8 cellular contexts compared by ENCODE assay signal in the genomic region with DNA sequence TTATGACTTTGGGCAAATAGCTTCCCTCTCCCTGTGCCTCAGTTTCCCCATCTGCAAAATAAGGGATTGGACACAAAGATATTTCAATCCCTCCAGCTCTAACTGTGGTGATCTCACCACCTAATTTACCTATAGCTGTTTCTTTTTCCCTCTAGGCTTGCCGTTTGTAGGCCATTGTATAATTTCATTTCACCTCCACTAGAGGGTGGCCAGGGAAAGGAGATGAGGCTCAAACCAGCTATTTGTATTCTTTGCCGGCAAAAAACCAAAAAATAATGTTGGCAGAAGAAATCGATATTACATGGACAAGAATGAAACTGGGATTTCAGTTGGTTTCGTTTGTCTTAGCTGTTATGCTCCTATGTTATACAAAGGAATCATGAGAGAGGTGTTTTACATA. TPM values are rescaled to one million over a fixed set of nuclear protein-coding genes. Genes with fewer than 3 reads are reported as not detected.
DNase-seq lines count a peak whose midpoint lies in the region; ATAC-seq and TF ChIP-seq lines count a peak whose summit lies in the region.

No MANE protein-coding gene starts in this region.

- H2BK120ac ChIP-seq in mesendoderm (ENCODE audit: low read depth, low read length) = no peak overlapping the region

- no peaks in the 10 kb centered on the region for H3K27me3 ChIP-seq in mesendoderm (ENCODE audit: insufficient read depth, low read length, poor library complexity)

- no peak overlapping the region for H3K4me2 ChIP-seq in mesendoderm (ENCODE audit: low read length)

- ATAC-seq in left colon (no peak), GM18517 (IDR thresholded peaks at IDR 0.05; ENCODE audit: unreplicated experiment) (no peak)

- no peak overlapping the region for H4K5ac ChIP-seq in mesendoderm (ENCODE audit: low read length)

- H3K23ac ChIP-seq in mesendoderm (ENCODE audit: low read length) = no peak overlapping the region

- no peaks in the 10 kb centered on the region for H3K79me2 ChIP-seq in mesendoderm (ENCODE audit: control insufficient read depth, insufficient read depth, low read length)

- H3K4me3 ChIP-seq in AG04449 (ENCODE audit: low read depth, low read length) (no peak overlapping the region), mesendoderm (ENCODE audit: low read length) (no peak overlapping the region)

- H3K79me1 ChIP-seq in mesendoderm (ENCODE audit: low read length) = no peaks in the 10 kb centered on the region

- POLR2A ChIA-PET in AG04449 (lab: Yijun Ruan, JAX) = no interaction called here

- CTCF ChIA-PET in AG04449 (lab: Yijun Ruan, JAX) = interaction anchor here (0.7 to 9.6 kb wide), 12 partner anchors 9 to 349 kb away, joined by 3 to 121 read pairs (median 4); no protein-coding TSS in a partner anchor

- no peaks in the 10 kb centered on the region for H3K36me3 ChIP-seq in mesendoderm (ENCODE audit: control insufficient read depth, insufficient read depth, low read length)

- peak; percentile 38 for TF ChIP-seq CTCF in AG04449 (IDR thresholded peaks at IDR 0.05; ENCODE audit: insufficient read depth, low read length, missing control alignments)

- no peaks in the 10 kb centered on the region for H3K4me1 ChIP-seq in mesendoderm (ENCODE audit: control insufficient read depth, low read depth, low read length)

- no peak overlapping the region for H4K8ac ChIP-seq in mesendoderm (ENCODE audit: low read depth, low read length)

- no peak overlapping the region for H2AK5ac ChIP-seq in mesendoderm (ENCODE audit: low read length)

- H2BK5ac ChIP-seq in mesendoderm (ENCODE audit: low read length) = no peak overlapping the region

- no peak overlapping the region for H3K4ac ChIP-seq in mesendoderm (ENCODE audit: low read depth, low read length)

- DNase-seq in AG04449 (ENCODE audit: low read depth, low spot score) (no peak), GDM1 (lab: John Stamatoyannopoulos, UW) (peak; percentile 2), HPDE6-E6E7 (ENCODE audit: extremely low spot score) (peak; percentile 19), OCI-M1 (lab: John Stamatoyannopoulos, UW) (peak; percentile 65), cerebellum (ENCODE audit: low spot score) (peak; percentile 12), mesendoderm (peak; percentile 52), left colon (no peak)

- H3K27ac ChIP-seq in mesendoderm (ENCODE audit: low read depth, low read length) = no peak overlapping the region

- no peak overlapping the region for H3K56ac ChIP-seq in mesendoderm (ENCODE audit: low read length)

- no peak overlapping the region for H3K18ac ChIP-seq in mesendoderm (ENCODE audit: low read length)

- H2BK15ac ChIP-seq in mesendoderm (replicated peaks; ENCODE audit: low read depth) = no peak overlapping the region

- WGBS in mesendoderm (ENCODE audit: extremely low coverage, insufficient coverage, low lambda C conversion rate) = no CpG with 5 or more reads among the region's 4 CpGs

- intact Hi-C loops in left colon (cut with DNase I, micrococcal nuclease) = no loop called here

- H3K9ac ChIP-seq in mesendoderm (ENCODE audit: low read length) = no peak overlapping the region

RNA-seq across cellular contexts. Expression of a gene that starts 36.1 kb away (rescaled TPM):
- total RNA-seq in cerebellum = 40.2 TPM
- polyA plus RNA-seq in mesendoderm (2013, experiment 1 of 2) = 1.7 TPM
- polyA plus RNA-seq in mesendoderm (2013, experiment 2 of 2) = 1.5 TPM
- 1 to 10 TPM; 4.3 to 8.3 TPM for total RNA-seq in left colon

Comparison
In these comparisons a context has a peak if more than half of its experiments do, and no peak if none do; other contexts are left out.
1. DNase-seq: peak in GDM1 (single experiment), HPDE6-E6E7 (single experiment), OCI-M1 (single experiment), cerebellum (single experiment) and mesendoderm (single experiment); none in AG04449 (single experiment) and left colon (0 of 2).